1 cellular context compared by ENCODE assay signal in the genomic region with DNA sequence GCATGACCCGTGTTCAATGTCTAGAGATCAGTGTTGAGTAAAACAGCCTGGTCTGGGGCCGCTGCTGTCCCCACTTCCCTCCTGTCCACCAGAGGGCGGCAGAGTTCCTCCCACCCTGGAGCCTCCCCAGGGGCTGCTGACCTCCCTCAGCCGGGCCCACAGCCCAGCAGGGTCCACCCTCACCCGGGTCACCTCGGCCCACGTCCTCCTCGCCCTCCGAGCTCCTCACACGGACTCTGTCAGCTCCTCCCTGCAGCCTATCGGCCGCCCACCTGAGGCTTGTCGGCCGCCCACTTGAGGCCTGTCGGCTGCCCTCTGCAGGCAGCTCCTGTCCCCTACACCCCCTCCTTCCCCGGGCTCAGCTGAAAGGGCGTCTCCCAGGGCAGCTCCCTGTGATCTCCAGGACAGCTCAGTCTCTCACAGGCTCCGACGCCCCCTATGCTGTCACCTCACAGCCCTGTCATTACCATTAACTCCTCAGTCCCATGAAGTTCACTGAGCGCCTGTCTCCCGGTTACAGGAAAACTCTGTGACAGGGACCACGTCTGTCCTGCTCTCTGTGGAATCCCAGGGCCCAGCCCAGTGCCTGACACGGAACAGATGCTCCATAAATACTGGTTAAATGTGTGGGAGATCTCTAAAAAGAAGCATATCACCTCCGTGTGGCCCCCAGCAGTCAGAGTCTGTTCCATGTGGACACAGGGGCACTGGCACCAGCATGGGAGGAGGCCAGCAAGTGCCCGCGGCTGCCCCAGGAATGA.
TF ChIP-seq lines count a peak whose summit lies in the region.

No MANE protein-coding gene starts in this region.

TF ChIP-seq in K562, 482 proteins besides CTCF, POLR2A, EP300 and RAD21 (continued from another document and continues in another):
- no peak for TF ChIP-seq ZNF146 (CRISPR knock-in tag; IDR thresholded peaks at IDR 0.05; ENCODE audit: unreplicated experiment)
- TF ChIP-seq EP400 (IDR thresholded peaks at IDR 0.05), result no peak
- peak; percentile 35; the same call in 1 of the 2 replicates for TF ChIP-seq L3MBTL2 (IDR thresholded peaks at IDR 0.05)
- TF ChIP-seq C11orf30 (IDR thresholded peaks at IDR 0.05; ENCODE audit: low read depth), result no peak
- TF ChIP-seq HNRNPH1 (optimal IDR thresholded peaks at IDR 0.05; ENCODE audit: low read depth, low read length), result no peak
- no peak for TF ChIP-seq ZKSCAN8 (CRISPR knock-in tag; IDR thresholded peaks at IDR 0.05)
- no peak for TF ChIP-seq MEIS2 (IDR thresholded peaks at IDR 0.05; ENCODE audit: partially characterized antibody)
- no peak for TF ChIP-seq ZFP30 (CRISPR knock-in tag; IDR thresholded peaks at IDR 0.05; ENCODE audit: borderline replicate concordance)
- TF ChIP-seq, protein P1, sequence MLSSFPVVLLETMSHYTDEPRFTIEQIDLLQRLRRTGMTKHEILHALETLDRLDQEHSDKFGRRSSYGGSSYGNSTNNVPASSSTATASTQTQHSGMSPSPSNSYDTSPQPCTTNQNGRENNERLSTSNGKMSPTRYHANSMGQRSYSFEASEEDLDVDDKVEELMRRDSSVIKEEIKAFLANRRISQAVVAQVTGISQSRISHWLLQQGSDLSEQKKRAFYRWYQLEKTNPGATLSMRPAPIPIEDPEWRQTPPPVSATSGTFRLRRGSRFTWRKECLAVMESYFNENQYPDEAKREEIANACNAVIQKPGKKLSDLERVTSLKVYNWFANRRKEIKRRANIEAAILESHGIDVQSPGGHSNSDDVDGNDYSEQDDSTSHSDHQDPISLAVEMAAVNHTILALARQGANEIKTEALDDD (IDR thresholded peaks at IDR 0.05), result no peak
- no peak for TF ChIP-seq GABPA (tag; conservative IDR thresholded peaks at IDR 0.05; ENCODE audit: low read depth)
- no peak for TF ChIP-seq MTA1 (IDR thresholded peaks at IDR 0.05; ENCODE audit: borderline replicate concordance)
- TF ChIP-seq POU5F1 (IDR thresholded peaks at IDR 0.05; ENCODE audit: borderline replicate concordance, low read depth, low read length, partially characterized antibody), result no peak
- TF ChIP-seq SMC3 (conservative IDR thresholded peaks at IDR 0.05; ENCODE audit: insufficient read depth, low read depth, low read length), result peak; percentile 51
- TF ChIP-seq CREB1 (IDR thresholded peaks at IDR 0.05), result no peak
- TF ChIP-seq CREB1 (CRISPR knock-in tag; IDR thresholded peaks at IDR 0.05), result peak; percentile 50; the same call in 1 of the 2 replicates
- TF ChIP-seq PHB (CRISPR knock-in tag; IDR thresholded peaks at IDR 0.05), result no peak
- TF ChIP-seq ZC3H8 (IDR thresholded peaks at IDR 0.05), result no peak
- no peak for TF ChIP-seq NR3C1 (CRISPR knock-in tag; IDR thresholded peaks at IDR 0.05)
- TF ChIP-seq ZNF197 (CRISPR knock-in tag; IDR thresholded peaks at IDR 0.05; ENCODE audit: low read depth), result no peak
- TF ChIP-seq ARID1B (IDR thresholded peaks at IDR 0.05), result peak; percentile 14; the same call in 1 of the 2 replicates
- no peak for TF ChIP-seq CBX3 (IDR thresholded peaks at IDR 0.05; ENCODE audit: borderline replicate concordance in 1 of 2, low read length in 2 of 2)
- no peak for TF ChIP-seq RBM15 (IDR thresholded peaks at IDR 0.05; ENCODE audit: insufficient read depth, low read length)
- TF ChIP-seq MAFG (tag; conservative IDR thresholded peaks at IDR 0.05), result no peak
- TF ChIP-seq, protein P2, sequence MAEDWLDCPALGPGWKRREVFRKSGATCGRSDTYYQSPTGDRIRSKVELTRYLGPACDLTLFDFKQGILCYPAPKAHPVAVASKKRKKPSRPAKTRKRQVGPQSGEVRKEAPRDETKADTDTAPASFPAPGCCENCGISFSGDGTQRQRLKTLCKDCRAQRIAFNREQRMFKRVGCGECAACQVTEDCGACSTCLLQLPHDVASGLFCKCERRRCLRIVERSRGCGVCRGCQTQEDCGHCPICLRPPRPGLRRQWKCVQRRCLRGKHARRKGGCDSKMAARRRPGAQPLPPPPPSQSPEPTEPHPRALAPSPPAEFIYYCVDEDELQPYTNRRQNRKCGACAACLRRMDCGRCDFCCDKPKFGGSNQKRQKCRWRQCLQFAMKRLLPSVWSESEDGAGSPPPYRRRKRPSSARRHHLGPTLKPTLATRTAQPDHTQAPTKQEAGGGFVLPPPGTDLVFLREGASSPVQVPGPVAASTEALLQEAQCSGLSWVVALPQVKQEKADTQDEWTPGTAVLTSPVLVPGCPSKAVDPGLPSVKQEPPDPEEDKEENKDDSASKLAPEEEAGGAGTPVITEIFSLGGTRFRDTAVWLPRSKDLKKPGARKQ (CRISPR knock-in tag; IDR thresholded peaks at IDR 0.05), result no peak
- TF ChIP-seq, protein P3, sequence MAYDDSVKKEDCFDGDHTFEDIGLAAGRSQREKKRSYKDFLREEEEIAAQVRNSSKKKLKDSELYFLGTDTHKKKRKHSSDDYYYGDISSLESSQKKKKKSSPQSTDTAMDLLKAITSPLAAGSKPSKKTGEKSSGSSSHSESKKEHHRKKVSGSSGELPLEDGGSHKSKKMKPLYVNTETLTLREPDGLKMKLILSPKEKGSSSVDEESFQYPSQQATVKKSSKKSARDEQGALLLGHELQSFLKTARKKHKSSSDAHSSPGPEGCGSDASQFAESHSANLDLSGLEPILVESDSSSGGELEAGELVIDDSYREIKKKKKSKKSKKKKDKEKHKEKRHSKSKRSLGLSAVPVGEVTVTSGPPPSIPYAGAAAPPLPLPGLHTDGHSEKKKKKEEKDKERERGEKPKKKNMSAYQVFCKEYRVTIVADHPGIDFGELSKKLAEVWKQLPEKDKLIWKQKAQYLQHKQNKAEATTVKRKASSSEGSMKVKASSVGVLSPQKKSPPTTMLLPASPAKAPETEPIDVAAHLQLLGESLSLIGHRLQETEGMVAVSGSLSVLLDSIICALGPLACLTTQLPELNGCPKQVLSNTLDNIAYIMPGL (CRISPR knock-in tag; IDR thresholded peaks at IDR 0.05), result 0 out of 2 replicates have a peak, but pooled peaks have one; percentile 41
- no peak for TF ChIP-seq GTF2A2 (tag; IDR thresholded peaks at IDR 0.05)
- TF ChIP-seq, protein P4, sequence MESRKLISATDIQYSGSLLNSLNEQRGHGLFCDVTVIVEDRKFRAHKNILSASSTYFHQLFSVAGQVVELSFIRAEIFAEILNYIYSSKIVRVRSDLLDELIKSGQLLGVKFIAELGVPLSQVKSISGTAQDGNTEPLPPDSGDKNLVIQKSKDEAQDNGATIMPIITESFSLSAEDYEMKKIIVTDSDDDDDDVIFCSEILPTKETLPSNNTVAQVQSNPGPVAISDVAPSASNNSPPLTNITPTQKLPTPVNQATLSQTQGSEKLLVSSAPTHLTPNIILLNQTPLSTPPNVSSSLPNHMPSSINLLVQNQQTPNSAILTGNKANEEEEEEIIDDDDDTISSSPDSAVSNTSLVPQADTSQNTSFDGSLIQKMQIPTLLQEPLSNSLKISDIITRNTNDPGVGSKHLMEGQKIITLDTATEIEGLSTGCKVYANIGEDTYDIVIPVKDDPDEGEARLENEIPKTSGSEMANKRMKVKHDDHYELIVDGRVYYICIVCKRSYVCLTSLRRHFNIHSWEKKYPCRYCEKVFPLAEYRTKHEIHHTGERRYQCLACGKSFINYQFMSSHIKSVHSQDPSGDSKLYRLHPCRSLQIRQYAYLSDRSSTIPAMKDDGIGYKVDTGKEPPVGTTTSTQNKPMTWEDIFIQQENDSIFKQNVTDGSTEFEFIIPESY (CRISPR knock-in tag; IDR thresholded peaks at IDR 0.05), result no peak
- no peak for TF ChIP-seq PHF21A (IDR thresholded peaks at IDR 0.05; ENCODE audit: borderline replicate concordance, low read depth)
- TF ChIP-seq, protein P5, sequence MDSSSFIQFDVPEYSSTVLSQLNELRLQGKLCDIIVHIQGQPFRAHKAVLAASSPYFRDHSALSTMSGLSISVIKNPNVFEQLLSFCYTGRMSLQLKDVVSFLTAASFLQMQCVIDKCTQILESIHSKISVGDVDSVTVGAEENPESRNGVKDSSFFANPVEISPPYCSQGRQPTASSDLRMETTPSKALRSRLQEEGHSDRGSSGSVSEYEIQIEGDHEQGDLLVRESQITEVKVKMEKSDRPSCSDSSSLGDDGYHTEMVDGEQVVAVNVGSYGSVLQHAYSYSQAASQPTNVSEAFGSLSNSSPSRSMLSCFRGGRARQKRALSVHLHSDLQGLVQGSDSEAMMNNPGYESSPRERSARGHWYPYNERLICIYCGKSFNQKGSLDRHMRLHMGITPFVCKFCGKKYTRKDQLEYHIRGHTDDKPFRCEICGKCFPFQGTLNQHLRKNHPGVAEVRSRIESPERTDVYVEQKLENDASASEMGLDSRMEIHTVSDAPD (CRISPR knock-in tag; IDR thresholded peaks at IDR 0.05), result no peak
- TF ChIP-seq, protein P6, sequence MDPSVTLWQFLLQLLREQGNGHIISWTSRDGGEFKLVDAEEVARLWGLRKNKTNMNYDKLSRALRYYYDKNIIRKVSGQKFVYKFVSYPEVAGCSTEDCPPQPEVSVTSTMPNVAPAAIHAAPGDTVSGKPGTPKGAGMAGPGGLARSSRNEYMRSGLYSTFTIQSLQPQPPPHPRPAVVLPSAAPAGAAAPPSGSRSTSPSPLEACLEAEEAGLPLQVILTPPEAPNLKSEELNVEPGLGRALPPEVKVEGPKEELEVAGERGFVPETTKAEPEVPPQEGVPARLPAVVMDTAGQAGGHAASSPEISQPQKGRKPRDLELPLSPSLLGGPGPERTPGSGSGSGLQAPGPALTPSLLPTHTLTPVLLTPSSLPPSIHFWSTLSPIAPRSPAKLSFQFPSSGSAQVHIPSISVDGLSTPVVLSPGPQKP (CRISPR knock-in tag; IDR thresholded peaks at IDR 0.05), result no peak
- TF ChIP-seq POLR3G (IDR thresholded peaks at IDR 0.05; ENCODE audit: extremely low read depth, insufficient read length, insufficient replicate concordance), result no peak
- no peak for TF ChIP-seq HCFC1 (IDR thresholded peaks at IDR 0.05; ENCODE audit: low read depth, low read length)
- TF ChIP-seq, protein P7, sequence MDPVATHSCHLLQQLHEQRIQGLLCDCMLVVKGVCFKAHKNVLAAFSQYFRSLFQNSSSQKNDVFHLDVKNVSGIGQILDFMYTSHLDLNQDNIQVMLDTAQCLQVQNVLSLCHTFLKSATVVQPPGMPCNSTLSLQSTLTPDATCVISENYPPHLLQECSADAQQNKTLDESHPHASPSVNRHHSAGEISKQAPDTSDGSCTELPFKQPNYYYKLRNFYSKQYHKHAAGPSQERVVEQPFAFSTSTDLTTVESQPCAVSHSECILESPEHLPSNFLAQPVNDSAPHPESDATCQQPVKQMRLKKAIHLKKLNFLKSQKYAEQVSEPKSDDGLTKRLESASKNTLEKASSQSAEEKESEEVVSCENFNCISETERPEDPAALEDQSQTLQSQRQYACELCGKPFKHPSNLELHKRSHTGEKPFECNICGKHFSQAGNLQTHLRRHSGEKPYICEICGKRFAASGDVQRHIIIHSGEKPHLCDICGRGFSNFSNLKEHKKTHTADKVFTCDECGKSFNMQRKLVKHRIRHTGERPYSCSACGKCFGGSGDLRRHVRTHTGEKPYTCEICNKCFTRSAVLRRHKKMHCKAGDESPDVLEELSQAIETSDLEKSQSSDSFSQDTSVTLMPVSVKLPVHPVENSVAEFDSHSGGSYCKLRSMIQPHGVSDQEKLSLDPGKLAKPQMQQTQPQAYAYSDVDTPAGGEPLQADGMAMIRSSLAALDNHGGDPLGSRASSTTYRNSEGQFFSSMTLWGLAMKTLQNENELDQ (CRISPR knock-in tag; IDR thresholded peaks at IDR 0.05; ENCODE audit: borderline replicate concordance), result no peak
- TF ChIP-seq, protein P8, sequence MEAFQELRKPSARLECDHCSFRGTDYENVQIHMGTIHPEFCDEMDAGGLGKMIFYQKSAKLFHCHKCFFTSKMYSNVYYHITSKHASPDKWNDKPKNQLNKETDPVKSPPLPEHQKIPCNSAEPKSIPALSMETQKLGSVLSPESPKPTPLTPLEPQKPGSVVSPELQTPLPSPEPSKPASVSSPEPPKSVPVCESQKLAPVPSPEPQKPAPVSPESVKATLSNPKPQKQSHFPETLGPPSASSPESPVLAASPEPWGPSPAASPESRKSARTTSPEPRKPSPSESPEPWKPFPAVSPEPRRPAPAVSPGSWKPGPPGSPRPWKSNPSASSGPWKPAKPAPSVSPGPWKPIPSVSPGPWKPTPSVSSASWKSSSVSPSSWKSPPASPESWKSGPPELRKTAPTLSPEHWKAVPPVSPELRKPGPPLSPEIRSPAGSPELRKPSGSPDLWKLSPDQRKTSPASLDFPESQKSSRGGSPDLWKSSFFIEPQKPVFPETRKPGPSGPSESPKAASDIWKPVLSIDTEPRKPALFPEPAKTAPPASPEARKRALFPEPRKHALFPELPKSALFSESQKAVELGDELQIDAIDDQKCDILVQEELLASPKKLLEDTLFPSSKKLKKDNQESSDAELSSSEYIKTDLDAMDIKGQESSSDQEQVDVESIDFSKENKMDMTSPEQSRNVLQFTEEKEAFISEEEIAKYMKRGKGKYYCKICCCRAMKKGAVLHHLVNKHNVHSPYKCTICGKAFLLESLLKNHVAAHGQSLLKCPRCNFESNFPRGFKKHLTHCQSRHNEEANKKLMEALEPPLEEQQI (IDR thresholded peaks at IDR 0.05), result no peak
- no peak for TF ChIP-seq ZNF780A (CRISPR knock-in tag; IDR thresholded peaks at IDR 0.05)
- peak; percentile 60; the same call in 1 of the 2 replicates for TF ChIP-seq KLF16 (IDR thresholded peaks at IDR 0.05)
- TF ChIP-seq BDP1 (IDR thresholded peaks at IDR 0.05; ENCODE audit: insufficient read depth, insufficient read length), result no peak
- TF ChIP-seq MIER1 (IDR thresholded peaks at IDR 0.05; ENCODE audit: low read depth), result peak; percentile 90
- no peak for TF ChIP-seq SAP30 (IDR thresholded peaks at IDR 0.05; ENCODE audit: borderline replicate concordance, insufficient read depth, low read depth, low read length, poor library complexity, severe bottlenecking)
- peak; percentile 56 for TF ChIP-seq CXXC5 (CRISPR knock-in tag; IDR thresholded peaks at IDR 0.05)
- 0 out of 2 replicates have a peak, but pooled peaks have one; percentile 40 for TF ChIP-seq ARID2 (IDR thresholded peaks at IDR 0.05)
- no peak for TF ChIP-seq NR2F6 (CRISPR knock-in tag; IDR thresholded peaks at IDR 0.05)
- TF ChIP-seq, protein P9, sequence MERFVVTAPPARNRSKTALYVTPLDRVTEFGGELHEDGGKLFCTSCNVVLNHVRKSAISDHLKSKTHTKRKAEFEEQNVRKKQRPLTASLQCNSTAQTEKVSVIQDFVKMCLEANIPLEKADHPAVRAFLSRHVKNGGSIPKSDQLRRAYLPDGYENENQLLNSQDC (CRISPR knock-in tag; IDR thresholded peaks at IDR 0.05), result no peak
- TF ChIP-seq TBP (optimal IDR thresholded peaks at IDR 0.05; ENCODE audit: low read depth, low read length), result no peak
- TF ChIP-seq NRF1 (conservative IDR thresholded peaks at IDR 0.05 in 1 of 2, IDR thresholded peaks at IDR 0.05 in 1 of 2), result peak in 1 of 2 experiments; percentile 29; a peak in 1 of 4 replicates
- TF ChIP-seq ZSCAN29 (IDR thresholded peaks at IDR 0.05), result 0 out of 2 replicates have a peak, but pooled peaks have one; percentile 22
- TF ChIP-seq, protein P10, sequence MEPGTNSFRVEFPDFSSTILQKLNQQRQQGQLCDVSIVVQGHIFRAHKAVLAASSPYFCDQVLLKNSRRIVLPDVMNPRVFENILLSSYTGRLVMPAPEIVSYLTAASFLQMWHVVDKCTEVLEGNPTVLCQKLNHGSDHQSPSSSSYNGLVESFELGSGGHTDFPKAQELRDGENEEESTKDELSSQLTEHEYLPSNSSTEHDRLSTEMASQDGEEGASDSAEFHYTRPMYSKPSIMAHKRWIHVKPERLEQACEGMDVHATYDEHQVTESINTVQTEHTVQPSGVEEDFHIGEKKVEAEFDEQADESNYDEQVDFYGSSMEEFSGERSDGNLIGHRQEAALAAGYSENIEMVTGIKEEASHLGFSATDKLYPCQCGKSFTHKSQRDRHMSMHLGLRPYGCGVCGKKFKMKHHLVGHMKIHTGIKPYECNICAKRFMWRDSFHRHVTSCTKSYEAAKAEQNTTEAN (CRISPR knock-in tag; IDR thresholded peaks at IDR 0.05), result no peak
